In genomic region chr22:20484948-20485683, GRCh38 we compare ENCODE assay signal across 15 cellular contexts. TPM values are rescaled to one million over a fixed set of nuclear protein-coding genes. Genes with fewer than 3 reads are reported as not detected.
DNase-seq lines count a peak whose midpoint lies in the region; ATAC-seq and TF ChIP-seq lines count a peak whose summit lies in the region.
"Had no signal": no experiment of that assay in that cellular context is flagged by ENCODE, and none has a peak within 500 bp of the region (broad histone marks: within the 10 kb centered on the region; RNA-seq: fewer than 3 reads in every experiment).

No MANE protein-coding gene starts in this region.

- no peaks in the 10 kb centered on the region for H3K4me1 ChIP-seq in osteoblast (ENCODE audit: insufficient read depth, low read length)
- no peaks in the 10 kb centered on the region for H3K4me1 ChIP-seq in lower lobe of right lung
- H3K4me1 ChIP-seq: Caco-2 had no signal

- no peaks in the 10 kb centered on the region for H3K9me3 Mint-ChIP-seq in endothelial cell (ENCODE audit: unreplicated experiment)
- H3K9me3 Mint-ChIP-seq: CD8-positive, alpha-beta T cell had no signal

- H3K79me2 ChIP-seq in osteoblast (ENCODE audit: insufficient read depth, low read length) = peaks cover 50% of the 10 kb centered on the region

- H3K36me3 Mint-ChIP-seq in endothelial cell (ENCODE audit: low read depth, unreplicated experiment) = peaks cover 25% of the 10 kb centered on the region

- peaks cover 6% of the 10 kb centered on the region for H3K4me1 Mint-ChIP-seq in endothelial cell (ENCODE audit: unreplicated experiment)

- no peaks in the 10 kb centered on the region for H3K9me3 ChIP-seq in osteoblast (ENCODE audit: low read depth, low read length)
- H3K9me3 ChIP-seq in lower lobe of right lung = no peaks in the 10 kb centered on the region
- H3K9me3 ChIP-seq: Caco-2 had no signal

- ATAC-seq in HG02840 (IDR thresholded peaks at IDR 0.05; ENCODE audit: low FRiP score, unreplicated experiment) (no peak), lower lobe of right lung (no peak), GM18867 (IDR thresholded peaks at IDR 0.05; ENCODE audit: unreplicated experiment) (no peak)
- ATAC-seq: CD8-positive, alpha-beta T cell had no signal

- H3K27me3 ChIP-seq in osteoblast (ENCODE audit: insufficient read depth, low read length) = no peaks in the 10 kb centered on the region
- H3K27me3 ChIP-seq in lower lobe of right lung (ENCODE audit: low read depth) = no peaks in the 10 kb centered on the region

- H3K27me3 Mint-ChIP-seq in endothelial cell (ENCODE audit: unreplicated experiment) = peaks cover 2% of the 10 kb centered on the region
- H3K27me3 Mint-ChIP-seq: CD4-positive, CD25-positive, alpha-beta regulatory T cell had no signal

- peak overlapping the region; percentile 9 for H3K4me3 Mint-ChIP-seq in endothelial cell (ENCODE audit: unreplicated experiment)
- H3K4me3 Mint-ChIP-seq: CD4-positive, CD25-positive, alpha-beta regulatory T cell; CD8-positive, alpha-beta T cell had no signal

- H2AFZ ChIP-seq in osteoblast (ENCODE audit: low read length) = no peak overlapping the region
- H2AFZ ChIP-seq: GM23248 had no signal

- H3K4me3 ChIP-seq in osteoblast (ENCODE audit: insufficient read depth, low read length) = no peak overlapping the region
- no peak overlapping the region for H3K4me3 ChIP-seq in lower lobe of right lung
- H3K4me3 ChIP-seq: GM23248 had no signal

- no peak for TF ChIP-seq CTCF in RWPE1 (conservative IDR thresholded peaks at IDR 0.05; ENCODE audit: low read depth)
- TF ChIP-seq CTCF in endothelial cell (IDR thresholded peaks at IDR 0.05; ENCODE audit: unreplicated experiment) = no peak
- no peak for TF ChIP-seq CTCF in osteoblast (IDR thresholded peaks at IDR 0.05; ENCODE audit: extremely low read depth, low read depth, low read length)
- no peak for TF ChIP-seq CTCF in lower lobe of right lung (IDR thresholded peaks at IDR 0.05)

- DNase-seq in RWPE1 (ENCODE audit: low spot score) (no peak), endothelial cell (ENCODE audit: low spot score) (no peak), osteoblast (ENCODE audit: insufficient read length, low spot score, missing footprints) (peak; percentile 54), lower lobe of right lung (no peak)
- DNase-seq: C1 segment of cervical spinal cord; Caco-2; CD4-positive, CD25-positive, alpha-beta regulatory T cell; CD8-positive, alpha-beta T cell; DMS153; DND-41; GM23248; H7; HCEC 1CT had no signal

- CTCF ChIA-PET in RWPE1 (lab: Yijun Ruan, JAX) = no interaction called here

- intact Hi-C loops in lower lobe of right lung (cut with DNase I) = no loop called here

- H3K27ac ChIP-seq in RWPE1 (peak overlapping the region; percentile 7; the same call in 1 of the 2 replicates), osteoblast (ENCODE audit: low read depth, low read length) (no peak overlapping the region), lower lobe of right lung (no peak overlapping the region)

- H3K27ac Mint-ChIP-seq in endothelial cell (ENCODE audit: unreplicated experiment) = no peak overlapping the region
- H3K27ac Mint-ChIP-seq: CD8-positive, alpha-beta T cell had no signal

- POLR2A ChIA-PET in RWPE1 (lab: Yijun Ruan, JAX; ENCODE audit: low non-redundant PET) = no interaction called here

- peaks cover 19% of the 10 kb centered on the region for H4K20me1 ChIP-seq in osteoblast (ENCODE audit: insufficient read depth, low read length)

- H3K36me3 ChIP-seq in osteoblast (ENCODE audit: insufficient read depth, low read length) = no peaks in the 10 kb centered on the region
- peaks cover 25% of the 10 kb centered on the region for H3K36me3 ChIP-seq in lower lobe of right lung

- no peak overlapping the region for H3K4me2 ChIP-seq in osteoblast (ENCODE audit: insufficient read depth, low read length)

RNA-seq across cellular contexts. Expression of gene KLHL22, which starts 10.5 kb away (rescaled TPM):
- 19.4 TPM for total RNA-seq in endothelial cell (ENCODE audit: unreplicated experiment)
- 36.9 and 46.6 TPM in 2 replicates for total RNA-seq in osteoblast
- total RNA-seq in lower lobe of right lung = 24.0 TPM

RNA-seq across cellular contexts. Expression of gene MED15, which starts 22.3 kb away (rescaled TPM):
- total RNA-seq in endothelial cell (ENCODE audit: unreplicated experiment) (165 TPM), osteoblast (36.9 and 49.8 TPM in 2 replicates), lower lobe of right lung (105 TPM)

RNA-seq across cellular contexts. Expression of gene SCARF2, which starts 47.5 kb away (rescaled TPM):
- total RNA-seq in endothelial cell (ENCODE audit: unreplicated experiment) (8.1 TPM), osteoblast (18.3 and 23.9 TPM in 2 replicates), lower lobe of right lung (12.6 TPM)
